ENCODE assay signal across 15 cellular contexts in the genomic region with DNA sequence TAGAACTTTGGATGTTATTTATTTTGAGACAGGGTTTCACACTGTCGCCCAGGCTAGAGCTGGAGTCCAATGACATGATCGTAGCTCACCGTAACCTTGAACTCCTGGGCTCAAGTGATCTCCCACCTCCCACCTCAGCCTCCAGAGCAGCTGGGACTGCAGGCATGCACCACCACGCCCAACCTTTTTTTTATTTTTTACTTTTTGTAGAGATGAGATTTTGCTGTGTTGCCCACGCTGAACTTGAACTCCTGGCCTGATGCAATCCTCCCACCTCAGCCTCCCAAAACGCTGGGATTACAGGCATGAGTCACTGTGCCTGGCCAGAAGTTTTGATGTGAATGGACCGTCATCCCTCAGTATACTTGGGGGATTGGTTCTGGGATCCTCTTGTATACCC. TPM values are rescaled to one million over a fixed set of nuclear protein-coding genes. Genes with fewer than 3 reads are reported as not detected.
DNase-seq lines count a peak whose midpoint lies in the region; ATAC-seq and TF ChIP-seq lines count a peak whose summit lies in the region.
"Had no signal": no experiment of that assay in that cellular context is flagged by ENCODE, and none has a peak within 500 bp of the region (broad histone marks: within the 10 kb centered on the region; RNA-seq: fewer than 3 reads in every experiment).

No MANE protein-coding gene starts in this region.

- peak overlapping the region; percentile 37 for H3K27ac Mint-ChIP-seq in activated naive CD4-positive, alpha-beta T cell treated with anti-CD3 and anti-CD28 coated beads, Interleukin-2, amount 10 ng/mL, durations not matched to agents 7 days and 5 days
- 0 out of 2 replicates have a peak overlapping the region, but pooled peaks have one; percentile 63 for H3K27ac Mint-ChIP-seq in WTC11
- H3K27ac Mint-ChIP-seq: CD8-positive, alpha-beta memory T cell had no signal

- POLR2A ChIA-PET in HEK293 (lab: Yijun Ruan, JAX) (no interaction called here), WTC11 (lab: Charles Lee) (no interaction called here)

- peak overlapping the region; percentile 28; the same call in 1 of the 2 replicates for H3K27ac ChIP-seq in HEK293 (ENCODE audit: extremely low read depth, low read depth, low read length)
- H3K27ac ChIP-seq in tibial artery = no peak overlapping the region
- H3K27ac ChIP-seq in suprapubic skin = no peak overlapping the region
- H3K27ac ChIP-seq: 22Rv1, GM23248 had no signal

- TF ChIP-seq EP300 in suprapubic skin (IDR thresholded peaks at IDR 0.05) = no peak

- peaks cover 12% of the 10 kb centered on the region for H3K4me1 Mint-ChIP-seq in activated naive CD4-positive, alpha-beta T cell treated with anti-CD3 and anti-CD28 coated beads, Interleukin-2, amount 10 ng/mL, durations not matched to agents 7 days and 5 days
- no peaks in the 10 kb centered on the region for H3K4me1 Mint-ChIP-seq in WTC11

- TF ChIP-seq CTCF in HEK293 (tag by site-specific recombination; IDR thresholded peaks at IDR 0.05) (no peak), WTC11 (IDR thresholded peaks at IDR 0.05) (no peak), tibial artery (IDR thresholded peaks at IDR 0.05) (no peak), suprapubic skin (IDR thresholded peaks at IDR 0.05) (no peak)

- TF ChIP-seq POLR2A in suprapubic skin (IDR thresholded peaks at IDR 0.05) = no peak

- H3K36me3 Mint-ChIP-seq in activated naive CD4-positive, alpha-beta T cell treated with anti-CD3 and anti-CD28 coated beads, Interleukin-2, amount 10 ng/mL, durations not matched to agents 7 days and 5 days = peaks cover 5% of the 10 kb centered on the region
- peaks cover 11% of the 10 kb centered on the region for H3K36me3 Mint-ChIP-seq in WTC11

- H3K4me3 ChIP-seq in HEK293 (ENCODE audit: low read depth, low read length) (no peak overlapping the region), tibial artery (no peak overlapping the region), suprapubic skin (no peak overlapping the region)
- H3K4me3 ChIP-seq: GM23248 had no signal

- H3K27me3 Mint-ChIP-seq in activated naive CD4-positive, alpha-beta T cell treated with anti-CD3 and anti-CD28 coated beads, Interleukin-2, amount 10 ng/mL, durations not matched to agents 7 days and 5 days = no peaks in the 10 kb centered on the region
- no peaks in the 10 kb centered on the region for H3K27me3 Mint-ChIP-seq in WTC11 (ENCODE audit: low read depth)
- H3K27me3 Mint-ChIP-seq: CD8-positive, alpha-beta memory T cell had no signal

- H3K9me3 ChIP-seq in HEK293 (ENCODE audit: control insufficient read depth, insufficient read depth, low read depth, low read length) (no peaks in the 10 kb centered on the region), tibial artery (no peaks in the 10 kb centered on the region), suprapubic skin (no peaks in the 10 kb centered on the region)
- H3K9me3 ChIP-seq: Caco-2 had no signal

- CTCF ChIA-PET in activated naive CD4-positive, alpha-beta T cell treated with anti-CD3 and anti-CD28 coated beads, Interleukin-2, amount 10 ng/mL, durations not matched to agents 7 days and 5 days (lab: Charles Lee) = no interaction called here
- CTCF ChIA-PET in HEK293 (lab: Yijun Ruan, JAX) = no interaction called here
- CTCF ChIA-PET in WTC11 (lab: Charles Lee) = no interaction called here

- ATAC-seq in WTC11 = no peak
- no peak for ATAC-seq in HG02970 (IDR thresholded peaks at IDR 0.05; ENCODE audit: low FRiP score, unreplicated experiment)
- ATAC-seq: HCT116 had no signal

- H3K36me3 ChIP-seq in HEK293 (ENCODE audit: control insufficient read depth in 2 of 2, insufficient read depth in 1 of 2, low read length in 2 of 2) (peaks cover 11 to 64% of the 10 kb centered on the region in 2 experiments), tibial artery (peaks cover 4 to 38% (median 20%) of the 10 kb centered on the region in 3 donors), suprapubic skin (peaks cover 18% of the 10 kb centered on the region)

- DNase-seq in activated naive CD4-positive, alpha-beta T cell treated with anti-CD3 and anti-CD28 coated beads, Interleukin-2, amount 10 ng/mL, durations not matched to agents 7 days and 5 days = no peak
- DNase-seq in activated naive CD4-positive, alpha-beta T cell treated with Interleukin-2 at 50 U/mL for 16 hours = no peak
- DNase-seq in WTC11 (ENCODE audit: low spot score) = no peak
- DNase-seq in middle frontal gyrus (ENCODE audit: extremely low spot score, low spot score) = peak; percentile 38
- no peak for DNase-seq in tibial artery
- DNase-seq in suprapubic skin (ENCODE audit: low spot score in 2 of 2) = no peak
- DNase-seq: Caco-2; CD8-positive, alpha-beta memory T cell; DMS53; GM23248 had no signal

- intact Hi-C loops in tibial artery (cut with DNase I; ENCODE audit: low total_unique reads) = no loop called here

- no peaks in the 10 kb centered on the region for H3K9me3 Mint-ChIP-seq in activated naive CD4-positive, alpha-beta T cell treated with anti-CD3 and anti-CD28 coated beads, Interleukin-2, amount 10 ng/mL, durations not matched to agents 7 days and 5 days
- no peaks in the 10 kb centered on the region for H3K9me3 Mint-ChIP-seq in WTC11
- H3K9me3 Mint-ChIP-seq: CD8-positive, alpha-beta memory T cell had no signal

- H3K4me3 Mint-ChIP-seq in activated naive CD4-positive, alpha-beta T cell treated with anti-CD3 and anti-CD28 coated beads, Interleukin-2, amount 10 ng/mL, durations not matched to agents 7 days and 5 days = no peak overlapping the region
- no peak overlapping the region for H3K4me3 Mint-ChIP-seq in WTC11
- H3K4me3 Mint-ChIP-seq: CD14-positive monocyte; CD8-positive, alpha-beta memory T cell had no signal

- 92% methylated on average over 7 of the region's 7 CpGs for WGBS in suprapubic skin

- H3K4me1 ChIP-seq in HEK293 (ENCODE audit: control insufficient read depth, insufficient read depth, low read length) (no peaks in the 10 kb centered on the region), tibial artery (peaks cover 0 to 4% (median 0%) of the 10 kb centered on the region in 4 donors), suprapubic skin (no peaks in the 10 kb centered on the region)
- H3K4me1 ChIP-seq: Caco-2 had no signal

- H3K27me3 ChIP-seq in tibial artery (no peaks in the 10 kb centered on the region), suprapubic skin (no peaks in the 10 kb centered on the region)

TF ChIP-seq in HEK293, 187 proteins besides CTCF, POLR2A, EP300 and RAD21 (continues in another document):
- TF ChIP-seq ZNF558 (tag by site-specific recombination; IDR thresholded peaks at IDR 0.05) = no peak
- TF ChIP-seq ZNF626 (tag by site-specific recombination; IDR thresholded peaks at IDR 0.05) = no peak

TF ChIP-seq in WTC11, 78 proteins besides CTCF, POLR2A, EP300 and RAD21:
- TF ChIP-seq GABPB1 (CRISPR knock-in tag; IDR thresholded peaks at IDR 0.05) (0 out of 2 replicates have a peak, but pooled peaks have one; percentile 25), AR (CRISPR knock-in tag; IDR thresholded peaks at IDR 0.05) (no peak)

RNA-seq across cellular contexts. Expression of gene ANKRD27, which starts 13.7 kb away (rescaled TPM):
- total RNA-seq in WTC11 (2021) = 48.6 to 55.7 TPM (median 55.4 TPM) in 3 replicates
- total RNA-seq in suprapubic skin = 10 to 100 TPM; 26.4 to 36.2 (median 30.8) TPM

RNA-seq across cellular contexts. Expression of gene RGS9BP, which starts 14.3 kb away (rescaled TPM):
- total RNA-seq in WTC11 (2021) = 0.24 to 0.41 TPM (median 0.37 TPM) in 3 replicates
- total RNA-seq in suprapubic skin = 1 to 10 TPM in 2 of 4 donors, under 1 TPM in 2; 0.72 to 3.8 (median 1.3) TPM

RNA-seq across cellular contexts. Expression of gene NUDT19, which starts 30.3 kb away (rescaled TPM):
- total RNA-seq in WTC11 (2021) = 2.4 to 3.0 TPM (median 2.7 TPM) in 3 replicates
- 10 to 100 TPM; 14.2 to 25.1 (median 18.6) TPM for total RNA-seq in suprapubic skin

RNA-seq across cellular contexts. Expression of gene TDRD12, which starts 58.2 kb away (rescaled TPM):
- 1.3 to 1.8 TPM (median 1.6 TPM) in 3 replicates for total RNA-seq in WTC11 (2021)
- total RNA-seq in suprapubic skin = 1 to 10 TPM in 3 of 4 donors, under 1 TPM in 1; 0.42 to 4.7 (median 2.4) TPM
